ENCODE assay signal across 7 cellular contexts in genomic region chr16:74832228-74832627, GRCh38. TPM values are rescaled to one million over a fixed set of nuclear protein-coding genes. Genes with fewer than 3 reads are reported as not detected.
"Had no signal": no experiment of that assay in that cellular context is flagged by ENCODE, and none has a peak within 500 bp of the region (broad histone marks: within the 10 kb centered on the region; RNA-seq: fewer than 3 reads in every experiment).

No MANE protein-coding gene starts in this region.

- H3K27ac ChIP-seq: HL-60, KMS-11 had no signal

- DNase-seq: IMR-90, KBM-7, KG1 had no signal

- H3K9ac ChIP-seq: KMS-11 had no signal

- H3K4me2 ChIP-seq: KMS-11 had no signal

- ATAC-seq: HepG2 had no signal

- FAIRE-seq: HepG2, HTR-8/SVneo had no signal

RNA-seq across cellular contexts. Expression of gene FA2H, which starts 57.6 kb away (rescaled TPM):
- total RNA-seq: HepG2, IMR-90 had no signal
- polyA plus RNA-seq: IMR-90 had no signal
